ENCODE assay signal across 15 cellular contexts in genomic region chr2:232525796-232526195, GRCh38. TPM values are rescaled to one million over a fixed set of nuclear protein-coding genes. Genes with fewer than 3 reads are reported as not detected.
DNase-seq lines count a peak whose midpoint lies in the region; ATAC-seq and TF ChIP-seq lines count a peak whose summit lies in the region.
"Had no signal": no experiment of that assay in that cellular context is flagged by ENCODE, and none has a peak within 500 bp of the region (broad histone marks: within the 10 kb centered on the region; RNA-seq: fewer than 3 reads in every experiment).

Gene CHRND, plus strand, starts transcription at chr2:232526160. Its CDS starts 56 bp downstream, at chr2:232526216.

- H3K4me3 Mint-ChIP-seq in T-helper 2 cell treated with Interferon-gamma antibody and Interleukin-4, amounts not matched to agents 5 μg/mL and 100 μg/mL, for 36 hours, result no peak within 1 kb of the TSS

- peak; percentile 62 for DNase-seq in AG20443 (ENCODE audit: low spot score)
- DNase-seq in H7, result peak; percentile 82
- peak; percentile 42 to 70 (median 62) for DNase-seq in body of pancreas
- peak; percentile 93 for DNase-seq in left kidney (ENCODE audit: low read depth, low spot score)
- no peak for DNase-seq in Peyer's patch
- DNase-seq in T-helper 2 cell treated with Interferon-gamma antibody and Interleukin-4, amounts not matched to agents 5 μg/mL and 100 μg/mL, for 36 hours (ENCODE audit: low spot score), result no peak
- DNase-seq: activated CD4-positive, CD25-positive, alpha-beta regulatory T cell treated with anti-CD3 and anti-CD28 coated beads, Interleukin-2, amount 50 U/mL, for 72 hours; activated T-cell treated with anti-CD3 and anti-CD28 coated beads for 4 hours; amniotic stem cell; NCI-H1105 had no signal

- intact Hi-C loops in body of pancreas (cut with DNase I), result loop anchor here (10.0 kb wide), 1 partner anchor 621 kb away; no protein-coding TSS in a partner anchor

- peaks cover 30% of the 10 kb centered on the region for H3K27me3 Mint-ChIP-seq in T-helper 2 cell treated with Interferon-gamma antibody and Interleukin-4, amounts not matched to agents 5 μg/mL and 100 μg/mL, for 36 hours (ENCODE audit: low read depth)

- ATAC-seq in body of pancreas (peak; percentile 68), GM19328 (IDR thresholded peaks at IDR 0.05; ENCODE audit: unreplicated experiment) (no peak), HG03378 (IDR thresholded peaks at IDR 0.05; ENCODE audit: unreplicated experiment) (no peak)

- H3K4me3 ChIP-seq in H7 (ENCODE audit: insufficient read depth, low read depth, low read length) (no peak within 1 kb of the TSS), body of pancreas (no peak within 1 kb of the TSS), Peyer's patch (no peak within 1 kb of the TSS)
- H3K4me3 ChIP-seq: skin epidermis had no signal

- no peaks in the 10 kb centered on the region for H3K36me3 ChIP-seq in H7 (replicated peaks; ENCODE audit: control insufficient read depth, insufficient read depth, low read length)
- H3K36me3 ChIP-seq in body of pancreas (replicated peaks in 1 of 2; ENCODE audit: insufficient read depth in 1 of 2, low read depth in 2 of 2), result no peaks in the 10 kb centered on the region
- H3K36me3 ChIP-seq in Peyer's patch, result no peaks in the 10 kb centered on the region

- peaks cover 6% of the 10 kb centered on the region for H3K4me1 Mint-ChIP-seq in T-helper 2 cell treated with Interferon-gamma antibody and Interleukin-4, amounts not matched to agents 5 μg/mL and 100 μg/mL, for 36 hours (ENCODE audit: low read depth)

- H3K4me1 ChIP-seq in body of pancreas (peaks cover 31% of the 10 kb centered on the region), Peyer's patch (peaks cover 0 to 25% (median 16%) of the 10 kb centered on the region in 4 donors)

- H3K9me3 ChIP-seq in body of pancreas (no peaks in the 10 kb centered on the region), Peyer's patch (no peaks in the 10 kb centered on the region)

- H3K9me3 Mint-ChIP-seq in T-helper 2 cell treated with Interferon-gamma antibody and Interleukin-4, amounts not matched to agents 5 μg/mL and 100 μg/mL, for 36 hours, result no peaks in the 10 kb centered on the region

- TF ChIP-seq CTCF in body of pancreas (IDR thresholded peaks at IDR 0.05) (no peak), Peyer's patch (IDR thresholded peaks at IDR 0.05) (no peak)

- H3K36me3 Mint-ChIP-seq in T-helper 2 cell treated with Interferon-gamma antibody and Interleukin-4, amounts not matched to agents 5 μg/mL and 100 μg/mL, for 36 hours (ENCODE audit: low read depth), result no peaks in the 10 kb centered on the region
- H3K36me3 Mint-ChIP-seq: IgD-negative memory B cell had no signal

- H3K27me3 ChIP-seq in H7 (ENCODE audit: control insufficient read depth, insufficient read depth, low read length), result peaks cover 30% of the 10 kb centered on the region
- peaks cover 0 to 34% of the 10 kb centered on the region in 2 donors for H3K27me3 ChIP-seq in body of pancreas
- H3K27me3 ChIP-seq in Peyer's patch, result peaks cover 0 to 27% of the 10 kb centered on the region in 2 donors

- TF ChIP-seq POLR2A in body of pancreas (IDR thresholded peaks at IDR 0.05) (no peak), Peyer's patch (IDR thresholded peaks at IDR 0.05) (no peak)

- H3K27ac ChIP-seq in body of pancreas, result no peak within 1 kb of the TSS
- H3K27ac ChIP-seq in Peyer's patch, result no peak within 1 kb of the TSS
- H3K27ac ChIP-seq: skin epidermis had no signal

- WGBS in body of pancreas, 2 donors, result 0 to 11% methylated on average over 2 to 13 of the region's 14 CpGs

- no peak within 1 kb of the TSS for H3K27ac Mint-ChIP-seq in T-helper 2 cell treated with Interferon-gamma antibody and Interleukin-4, amounts not matched to agents 5 μg/mL and 100 μg/mL, for 36 hours
- H3K27ac Mint-ChIP-seq: IgD-negative memory B cell had no signal

RNA-seq across cellular contexts. Expression of gene CHRND, which starts in this region (rescaled TPM):
- not detected in 2 replicates for total RNA-seq in H7 (2014; rRNA removed; shearing (Covaris generic))
- total RNA-seq in body of pancreas (not detected), Peyer's patch (not detected)
- total RNA-seq: subcutaneous adipose tissue had no signal

Comparison
In these comparisons a context has a peak if more than half of its experiments do, and no peak if none do; other contexts are left out.
1. Peak in DNase-seq in H7; RNA of the gene not detected or under 1 TPM.
2. Peak in DNase-seq and ATAC-seq in body of pancreas; RNA of the gene not detected or under 1 TPM.
3. DNase-seq: peak in AG20443 (single experiment) and left kidney (single experiment); none in Peyer's patch (0 of 3) and T-helper 2 cell treated with Interferon-gamma antibody and Interleukin-4, amounts not matched to agents 5 μg/mL and 100 μg/mL, for 36 hours (single experiment).